30 cellular contexts compared by ENCODE assay signal in the genomic region with DNA sequence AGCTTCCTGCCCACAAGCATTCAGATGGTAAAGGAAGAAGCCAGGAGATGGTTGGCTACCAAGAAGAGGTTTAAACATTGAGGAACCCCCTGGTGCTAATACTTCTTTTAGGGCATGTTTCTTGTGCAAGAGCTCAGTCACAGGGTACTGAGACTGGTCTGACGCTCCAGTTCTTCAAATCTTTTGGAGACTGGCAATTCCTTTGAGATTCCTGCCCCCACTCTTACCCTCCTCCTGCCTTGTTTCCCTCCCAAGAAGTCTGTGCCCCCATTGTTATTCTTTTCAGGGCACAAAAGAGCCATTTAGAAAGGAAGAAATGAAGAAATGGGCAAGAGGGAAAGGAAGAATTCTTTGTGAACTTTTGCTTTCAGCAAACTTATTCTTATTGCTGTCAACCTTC. TPM values are rescaled to one million over a fixed set of nuclear protein-coding genes. Genes with fewer than 3 reads are reported as not detected.
"Had no signal": no experiment of that assay in that cellular context is flagged by ENCODE, and none has a peak within 500 bp of the region (broad histone marks: within the 10 kb centered on the region; RNA-seq: fewer than 3 reads in every experiment).

No MANE protein-coding gene starts in this region.

- H3K27ac ChIP-seq: adrenal gland, body of pancreas, esophagus muscularis mucosa, pancreas, psoas muscle, VCaP had no signal

- H3K4me3 ChIP-seq: adrenal gland, body of pancreas, esophagus muscularis mucosa, pancreas, psoas muscle, smooth muscle cell had no signal

- H3K4me1 ChIP-seq: adrenal gland, body of pancreas, esophagus muscularis mucosa, pancreas, psoas muscle had no signal

- H3K9me3 ChIP-seq: adrenal gland, body of pancreas, esophagus muscularis mucosa, pancreas, psoas muscle had no signal

- H3K27me3 ChIP-seq: adrenal gland, body of pancreas, pancreas had no signal

- H3K36me3 ChIP-seq: adrenal gland, esophagus muscularis mucosa, pancreas had no signal

- ATAC-seq: activated CD4-positive, CD25-positive, alpha-beta regulatory T cell treated with anti-CD3 and anti-CD28 coated beads, Interleukin-2, amount 50 U/mL, for 24 hours; body of pancreas; left cardiac atrium; left ventricle myocardium superior; pancreas; psoas muscle; stimulated activated memory B cell treated with anti-CD40 and anti-IgM and Interleukin-4, amounts not matched to agents 10 μg/mL and 1 μg/mL and 100 μg/mL, for 72 hours; stimulated activated naive CD8-positive, alpha-beta T cell treated with anti-CD3 and anti-CD28 coated beads, Interleukin-15, amount 100 ng/mL, for 72 hours had no signal

- DNase-seq: activated CD4-positive, alpha-beta T cell treated with anti-CD3 and anti-CD28 coated beads for 48 hours; activated CD4-positive, alpha-beta T cell treated with anti-CD3 and anti-CD28 coated beads, Interleukin-2, amount 50 U/mL, for 48 hours; activated CD8-positive, alpha-beta memory T cell treated with anti-CD3 and anti-CD28 coated beads for 24 hours; activated CD8-positive, alpha-beta memory T cell treated with anti-CD3 and anti-CD28 coated beads, Interleukin-2, amount 50 U/mL, for 4 hours; activated effector memory CD4-positive, alpha-beta T cell treated with anti-CD3 and anti-CD28 coated beads, Interleukin-2, amount 50 U/mL, for 16 hours; activated naive CD4-positive, alpha-beta T cell treated with anti-CD3 and anti-CD28 coated beads for 36 hours; activated naive CD8-positive, alpha-beta T cell treated with anti-CD3 and anti-CD28 coated beads for 36 hours; activated T-cell treated with anti-CD3 and anti-CD28 coated beads, Interleukin-2, amount 50 U/mL, for 1 hour; adrenal gland; aorta; body of pancreas; dermis blood vessel endothelial cell; effector CD4-positive, alpha-beta T cell; glutamatergic neuron; left cardiac atrium; left ventricle myocardium superior; pancreas; psoas muscle; stimulated activated CD4-positive, alpha-beta T cell treated with anti-CD3 and anti-CD28 coated beads, Interleukin-1b, Interleukin-23, amount 100 ng/mL, for 48 hours; stimulated activated CD4-positive, alpha-beta T cell treated with anti-CD3 and anti-CD28 coated beads, Interleukin-4, amount 100 ng/mL, for 4 hours; stimulated activated CD8-positive, alpha-beta memory T cell treated with anti-CD3 and anti-CD28 coated beads, Interleukin-4, amount 100 ng/mL, for 48 hours; stimulated activated naive CD8-positive, alpha-beta T cell treated with anti-CD3 and anti-CD28 coated beads, Interleukin-15, amount 100 ng/mL, for 72 hours; substantia nigra had no signal

RNA-seq across cellular contexts. Expression of a gene that starts 11.8 kb away (rescaled TPM):
- total RNA-seq: activated naive CD4-positive, alpha-beta T cell treated with anti-CD3 and anti-CD28 coated beads for 36 hours; activated naive CD8-positive, alpha-beta T cell treated with anti-CD3 and anti-CD28 coated beads for 36 hours; activated T-helper 1 cell treated with anti-CD3 and anti-CD28 coated beads, Interleukin-12 subunit alpha, Interleukin-12 subunit beta, Interleukin-2, Interleukin-4 antibody, amounts not matched to agents 30 ng/mL and 10 ng/mL and 1 ng/mL, durations not matched to agents 14 hours and 24 hours and 36 hours; body of pancreas; dermis blood vessel endothelial cell; left ventricle myocardium superior; lung microvascular endothelial cell; pancreas had no signal
